Comparison of ENCODE assay signal across 9 cellular contexts in genomic region chrX:67544871-67545771, GRCh38. TPM values are rescaled to one million over a fixed set of nuclear protein-coding genes. Genes with fewer than 3 reads are reported as not detected.
A peak's percentile ranks its signal among the peaks of the same experiment; 100 is the strongest.
DNase-seq lines count a peak whose midpoint lies in the region; ATAC-seq and TF ChIP-seq lines count a peak whose summit lies in the region.
"Had no signal": no experiment of that assay in that cellular context is flagged by ENCODE, and none has a peak within 500 bp of the region (broad histone marks: within the 10 kb centered on the region; RNA-seq: fewer than 3 reads in every experiment).

No MANE protein-coding gene starts in this region.

- in situ Hi-C loops in ACHN (cut with HindIII; ENCODE audit: low pct_ligation_motif_present, low pct_unique_long_range_greater_than_20kb, low sequenced_read_pairs), result no loop called here

- no peaks in the 10 kb centered on the region for H3K4me1 ChIP-seq in CD4-positive, alpha-beta memory T cell (ENCODE audit: insufficient read depth, low read length)
- H3K4me1 ChIP-seq in SJCRH30 (peaks cover 6% of the 10 kb centered on the region; the same call in 1 of the 2 replicates), osteoblast (ENCODE audit: insufficient read depth, low read length) (no peaks in the 10 kb centered on the region)

- no peaks in the 10 kb centered on the region for H3K36me3 ChIP-seq in CD4-positive, alpha-beta memory T cell (ENCODE audit: insufficient read depth, low read length)
- H3K36me3 ChIP-seq in SJCRH30 (no peaks in the 10 kb centered on the region; the same call in 1 of the 2 replicates), osteoblast (ENCODE audit: insufficient read depth, low read length) (no peaks in the 10 kb centered on the region)

- DNase-seq in CD4-positive, alpha-beta memory T cell, result no peak
- peak; percentile 86 to 88 for DNase-seq in SJCRH30
- peak; percentile 37 for DNase-seq in fibroblast of villous mesenchyme (ENCODE audit: low read depth)
- peak; percentile 75 for DNase-seq in osteoblast (ENCODE audit: insufficient read length, low spot score, missing footprints)
- no peak for DNase-seq in ACHN
- DNase-seq in NCI-H1417 treated with DMSO at 0.1 percent for 48 hours (lab: John Stamatoyannopoulos, UW), result no peak
- DNase-seq: RPMI8226 had no signal

- H3K27ac ChIP-seq in CD4-positive, alpha-beta memory T cell (ENCODE audit: low read depth, low read length), result no peak overlapping the region
- H3K27ac ChIP-seq in SJCRH30 (peak overlapping the region; percentile 82), osteoblast (ENCODE audit: low read depth, low read length) (no peak overlapping the region)

- intact Hi-C loops in CD4-positive, alpha-beta memory T cell (cut with micrococcal nuclease), result no loop called here

- peak overlapping the region; percentile 47 for H2AFZ ChIP-seq in osteoblast (ENCODE audit: low read length)

- no peaks in the 10 kb centered on the region for H3K4me1 Mint-ChIP-seq in CD4-positive, alpha-beta memory T cell

- CTCF ChIA-PET in CD4-positive, alpha-beta memory T cell (lab: Charles Lee; ENCODE audit: partially characterized antibody), result no interaction called here

- no peaks in the 10 kb centered on the region for H4K20me1 ChIP-seq in osteoblast (ENCODE audit: insufficient read depth, low read length)

- no peaks in the 10 kb centered on the region for H3K36me3 Mint-ChIP-seq in CD4-positive, alpha-beta memory T cell

- POLR2A ChIA-PET in CD4-positive, alpha-beta memory T cell (lab: Charles Lee; ENCODE audit: partially characterized antibody), result no interaction called here

- TF ChIP-seq CTCF in fibroblast of villous mesenchyme (IDR thresholded peaks at IDR 0.05; ENCODE audit: insufficient read depth, low read depth, low read length) (no peak), osteoblast (IDR thresholded peaks at IDR 0.05; ENCODE audit: extremely low read depth, low read depth, low read length) (no peak)

- no peak overlapping the region for H3K4me3 ChIP-seq in CD4-positive, alpha-beta memory T cell (ENCODE audit: low read length in 2 of 2)
- H3K4me3 ChIP-seq in SJCRH30 (peak overlapping the region; percentile 85), fibroblast of villous mesenchyme (ENCODE audit: low read depth, low read length) (peak overlapping the region; percentile 58), osteoblast (ENCODE audit: insufficient read depth, low read length) (peak overlapping the region; percentile 59)

- peaks cover 8 to 16% of the 10 kb centered on the region in 2 donors for H3K27me3 Mint-ChIP-seq in CD4-positive, alpha-beta memory T cell

- H3K27ac Mint-ChIP-seq in CD4-positive, alpha-beta memory T cell, result no peak overlapping the region

- H3K9me3 ChIP-seq in CD4-positive, alpha-beta memory T cell (ENCODE audit: control insufficient read depth in 1 of 2, low read length in 2 of 2), result no peaks in the 10 kb centered on the region
- H3K9me3 ChIP-seq in SJCRH30 (replicated peaks) (no peaks in the 10 kb centered on the region), osteoblast (ENCODE audit: low read depth, low read length) (no peaks in the 10 kb centered on the region)

- H3K4me3 Mint-ChIP-seq in CD4-positive, alpha-beta memory T cell, result peak overlapping the region; percentile 17 to 73 (median 48)

- ATAC-seq in HG03159 (IDR thresholded peaks at IDR 0.05; ENCODE audit: unreplicated experiment), result no peak
- ATAC-seq in GM18502 (IDR thresholded peaks at IDR 0.05; ENCODE audit: poor library complexity, unreplicated experiment), result no peak

- H3K27me3 ChIP-seq in CD4-positive, alpha-beta memory T cell (ENCODE audit: insufficient read depth, low read length), result no peaks in the 10 kb centered on the region
- H3K27me3 ChIP-seq in SJCRH30 (no peaks in the 10 kb centered on the region), osteoblast (ENCODE audit: insufficient read depth, low read length) (peaks cover 26% of the 10 kb centered on the region)

- no peaks in the 10 kb centered on the region for H3K79me2 ChIP-seq in osteoblast (ENCODE audit: insufficient read depth, low read length)

- H3K9me3 Mint-ChIP-seq in CD4-positive, alpha-beta memory T cell, result peaks cover 0 to 2% (median 0%) of the 10 kb centered on the region in 8 donors

- peak overlapping the region; percentile 57 for H3K4me2 ChIP-seq in osteoblast (ENCODE audit: insufficient read depth, low read length)

RNA-seq across cellular contexts. Expression of gene AR, which starts 1.3 kb away (rescaled TPM):
- total RNA-seq in CD4-positive, alpha-beta memory T cell, result under 1 TPM; 0.15 to 0.19 TPM
- polyA plus RNA-seq in CD4-positive, alpha-beta memory T cell, result under 1 TPM; 0.10 to 0.13 TPM
- total RNA-seq in SJCRH30 (2014; rRNA removed; shearing (Covaris generic)), result 14.2 and 15.2 TPM in 2 replicates
- total RNA-seq in fibroblast of villous mesenchyme (10.8 and 11.3 TPM in 2 replicates), osteoblast (4.1 and 4.7 TPM in 2 replicates)

Comparison
In these comparisons a context has a peak if more than half of its experiments do, and no peak if none do; other contexts are left out.
1. DNase-seq: peak in SJCRH30 (2 of 2), fibroblast of villous mesenchyme (single experiment) and osteoblast (single experiment); none in CD4-positive, alpha-beta memory T cell (0 of 5), ACHN (single experiment) and NCI-H1417 treated with DMSO at 0.1 percent for 48 hours (single experiment).
2. H3K4me3 ChIP-seq: peak in SJCRH30 (single experiment), fibroblast of villous mesenchyme (single experiment) and osteoblast (single experiment); none in CD4-positive, alpha-beta memory T cell (0 of 2).